In the genomic region with DNA sequence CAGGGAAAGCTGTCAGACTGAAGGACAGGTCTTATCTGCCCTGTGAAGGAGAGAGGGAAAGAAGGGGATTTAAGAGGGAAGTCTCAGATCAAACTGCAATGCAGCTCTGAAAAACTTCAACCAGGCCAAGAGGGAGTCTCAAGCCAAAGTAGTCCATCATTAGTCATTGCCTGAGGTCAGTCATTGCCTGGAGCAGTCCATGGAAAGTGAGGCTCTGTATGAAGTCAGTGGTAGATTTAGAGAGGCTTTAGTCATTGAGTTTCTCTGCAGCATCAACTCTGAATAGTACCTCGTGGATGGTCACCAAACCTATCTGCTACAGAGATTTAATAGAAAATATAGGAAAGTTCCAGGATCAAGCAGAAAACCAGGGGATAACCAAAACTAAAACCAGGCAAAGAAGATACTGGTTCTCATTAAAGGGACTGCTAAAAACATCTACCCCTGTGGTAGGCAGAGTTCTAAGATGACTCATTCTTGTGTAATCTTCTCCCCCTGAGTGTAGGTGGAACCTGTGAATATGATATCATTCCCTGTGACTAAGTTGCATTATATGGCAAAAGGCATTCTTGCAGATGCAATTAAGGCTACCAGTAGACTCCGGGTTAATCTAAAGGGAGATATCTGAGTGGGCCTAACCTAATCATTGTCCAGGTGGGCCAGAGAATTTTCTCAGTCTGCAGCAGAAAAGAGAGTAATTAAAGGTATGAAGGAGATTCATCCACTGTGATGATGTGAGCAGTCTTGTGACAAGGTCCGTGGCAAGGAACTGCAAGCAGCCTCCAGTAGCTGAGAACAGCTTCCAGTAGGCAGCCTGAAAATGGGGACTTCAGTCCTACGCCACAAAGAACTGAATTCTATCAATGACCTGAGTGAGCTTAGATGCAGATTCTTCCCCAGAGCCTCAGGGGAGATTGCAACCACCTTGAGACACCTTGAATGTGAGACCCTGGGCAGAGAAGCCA, we compare ENCODE assay signal across 10 cellular contexts.
A peak's percentile ranks its signal among the peaks of the same experiment; 100 is the strongest.
DNase-seq lines count a peak whose midpoint lies in the region; ATAC-seq, FAIRE-seq and TF ChIP-seq lines count a peak whose summit lies in the region.
"Had no signal": no experiment of that assay in that cellular context is flagged by ENCODE, and none has a peak within 500 bp of the region (broad histone marks: within the 10 kb centered on the region; RNA-seq: fewer than 3 reads in every experiment).

No MANE protein-coding gene starts in this region.

- no peak overlapping the region for H3K4me3 ChIP-seq in colonic mucosa

- POLR2A ChIA-PET in activated CD4-positive, alpha-beta T cell treated with anti-CD3 and anti-CD28 coated beads, Interleukin-2, amount 10 ng/mL, durations not matched to agents 7 days and 5 days (lab: Charles Lee): no interaction called here

- TF ChIP-seq CTCF in colonic mucosa (IDR thresholded peaks at IDR 0.05): no peak

- DNase-seq in RCC 7860 (ENCODE audit: low spot score): peak; percentile 68
- peak; percentile 90 for DNase-seq in kidney tubule cell (ENCODE audit: low spot score)
- DNase-seq in NCI-H1436 treated with DMSO at 0.1 percent for 48 hours (lab: John Stamatoyannopoulos, UW): no peak
- no peak for DNase-seq in stimulated activated naive CD4-positive, alpha-beta T cell (lab: John Stamatoyannopoulos, UW)
- DNase-seq in activated CD4-positive, alpha-beta T cell treated with anti-CD3 and anti-CD28 coated beads, Interleukin-2, amount 10 ng/mL, durations not matched to agents 7 days and 5 days: no peak
- no peak for DNase-seq in colonic mucosa
- DNase-seq: NCI-H2029 treated with DMSO at 0.1 percent for 48 hours had no signal

- H3K27ac Mint-ChIP-seq in activated CD4-positive, alpha-beta T cell treated with anti-CD3 and anti-CD28 coated beads, Interleukin-2, amount 10 ng/mL, durations not matched to agents 7 days and 5 days: no peak overlapping the region
- H3K27ac Mint-ChIP-seq: activated T-helper 1 cell treated with anti-CD3 and anti-CD28 coated beads, Interleukin-12 subunit alpha, Interleukin-12 subunit beta, Interleukin-2, Interleukin-4 antibody, amounts not matched to agents 30 ng/mL and 10 ng/mL and 1 ng/mL, durations not matched to agents 14 hours and 24 hours and 36 hours had no signal

- H3K4me1 Mint-ChIP-seq in activated CD4-positive, alpha-beta T cell treated with anti-CD3 and anti-CD28 coated beads, Interleukin-2, amount 10 ng/mL, durations not matched to agents 7 days and 5 days: no peaks in the 10 kb centered on the region

- no peak overlapping the region for H3K27ac ChIP-seq in colonic mucosa

- peaks cover 2% of the 10 kb centered on the region for H3K9me3 Mint-ChIP-seq in activated CD4-positive, alpha-beta T cell treated with anti-CD3 and anti-CD28 coated beads, Interleukin-2, amount 10 ng/mL, durations not matched to agents 7 days and 5 days
- H3K9me3 Mint-ChIP-seq: activated T-helper 1 cell treated with anti-CD3 and anti-CD28 coated beads, Interleukin-12 subunit alpha, Interleukin-12 subunit beta, Interleukin-2, Interleukin-4 antibody, amounts not matched to agents 30 ng/mL and 10 ng/mL and 1 ng/mL, durations not matched to agents 14 hours and 24 hours and 36 hours had no signal

- H3K9me3 ChIP-seq in colonic mucosa: no peaks in the 10 kb centered on the region

- H3K27me3 ChIP-seq in colonic mucosa: no peaks in the 10 kb centered on the region

- H3K9ac ChIP-seq in colonic mucosa (ENCODE audit: low read depth in 2 of 2, low read length in 2 of 2): no peak overlapping the region

- ATAC-seq in GM18502 (IDR thresholded peaks at IDR 0.05; ENCODE audit: poor library complexity, unreplicated experiment): peak; percentile 87
- ATAC-seq in HG02642 (IDR thresholded peaks at IDR 0.05; ENCODE audit: poor library complexity, unreplicated experiment): peak; percentile 61

- no peaks in the 10 kb centered on the region for H3K36me3 Mint-ChIP-seq in activated CD4-positive, alpha-beta T cell treated with anti-CD3 and anti-CD28 coated beads, Interleukin-2, amount 10 ng/mL, durations not matched to agents 7 days and 5 days (ENCODE audit: low read depth)

- FAIRE-seq in RCC 7860 (lab: Jason Lieb, UNC): peak; percentile 72

- no peak overlapping the region for H3K4me3 Mint-ChIP-seq in activated CD4-positive, alpha-beta T cell treated with anti-CD3 and anti-CD28 coated beads, Interleukin-2, amount 10 ng/mL, durations not matched to agents 7 days and 5 days
- H3K4me3 Mint-ChIP-seq: activated T-helper 1 cell treated with anti-CD3 and anti-CD28 coated beads, Interleukin-12 subunit alpha, Interleukin-12 subunit beta, Interleukin-2, Interleukin-4 antibody, amounts not matched to agents 30 ng/mL and 10 ng/mL and 1 ng/mL, durations not matched to agents 14 hours and 24 hours and 36 hours had no signal

- CTCF ChIA-PET in activated CD4-positive, alpha-beta T cell treated with anti-CD3 and anti-CD28 coated beads, Interleukin-2, amount 10 ng/mL, durations not matched to agents 7 days and 5 days (lab: Charles Lee): no interaction called here

- no peaks in the 10 kb centered on the region for H3K36me3 ChIP-seq in colonic mucosa

- peaks cover 8% of the 10 kb centered on the region for H3K27me3 Mint-ChIP-seq in activated CD4-positive, alpha-beta T cell treated with anti-CD3 and anti-CD28 coated beads, Interleukin-2, amount 10 ng/mL, durations not matched to agents 7 days and 5 days

- intact Hi-C loops in colonic mucosa (cut with DNase I): no loop called here

- no peaks in the 10 kb centered on the region for H3K4me1 ChIP-seq in colonic mucosa

Comparison
In these comparisons a context has a peak if more than half of its experiments do, and no peak if none do; other contexts are left out.
1. DNase-seq: peak in RCC 7860 (single experiment) and kidney tubule cell (single experiment); none in NCI-H1436 treated with DMSO at 0.1 percent for 48 hours (single experiment), stimulated activated naive CD4-positive, alpha-beta T cell (0 of 6), activated CD4-positive, alpha-beta T cell treated with anti-CD3 and anti-CD28 coated beads, Interleukin-2, amount 10 ng/mL, durations not matched to agents 7 days and 5 days (single experiment) and colonic mucosa (single experiment).